28 cellular contexts compared by ENCODE assay signal in the genomic region with DNA sequence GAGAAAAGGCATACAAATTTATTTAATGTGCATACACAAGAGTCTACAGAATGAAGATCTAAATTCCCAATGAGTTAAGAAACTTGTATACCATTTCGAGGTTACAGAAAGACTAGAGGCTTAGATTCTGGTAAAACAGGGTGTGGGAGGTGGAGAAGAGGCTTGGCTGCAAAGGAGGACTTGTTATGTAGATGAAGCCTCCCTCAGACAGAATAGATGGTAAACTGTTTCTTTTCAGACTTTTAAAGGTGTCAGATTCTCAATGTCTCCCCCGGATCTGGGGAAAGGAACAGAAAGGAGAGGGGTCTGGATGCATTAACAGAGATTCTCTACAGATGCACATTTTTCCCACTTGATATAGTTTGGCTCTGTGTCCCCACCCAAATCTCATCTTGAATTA.
"Had no signal": no experiment of that assay in that cellular context is flagged by ENCODE, and none has a peak within 500 bp of the region (broad histone marks: within the 10 kb centered on the region; RNA-seq: fewer than 3 reads in every experiment).

No MANE protein-coding gene starts in this region.

- H3K4me3 ChIP-seq: colonic mucosa, esophagus muscularis mucosa, gastroesophageal sphincter, heart left ventricle, hepatocyte, mucosa of descending colon, neural progenitor cell, right lobe of liver, stomach, thyroid gland, vagina had no signal

- FAIRE-seq: endothelial cell of umbilical vein, kidney, small intestine had no signal

- H3K27me3 ChIP-seq: colonic mucosa, esophagus muscularis mucosa, foreskin keratinocyte, gastroesophageal sphincter, heart left ventricle, hepatocyte, neural progenitor cell, right lobe of liver, stomach, thyroid gland, vagina had no signal

- H3K4me3 Mint-ChIP-seq: dendritic cell treated with granulocyte-macrophage colony-stimulating factor and Interleukin-4, amounts not matched to agents 40 ng/mL and 50 ng/mL, for 4 days; mesothelial cell of epicardium; naive B cell; natural killer cell treated with Interleukin-12 subunit alpha and Interleukin-12 subunit beta and Interleukin-15 and Interleukin-18, amount 100 ng/mL, for 72 hours; neural progenitor cell; stimulated activated naive B cell treated with anti-CD40 and anti-IgM and Interleukin-4, amounts not matched to agents 10 μg/mL and 1 μg/mL and 100 μg/mL, for 72 hours had no signal

- H3K9me3 ChIP-seq: colonic mucosa, esophagus muscularis mucosa, gastroesophageal sphincter, heart left ventricle, mucosa of descending colon, right lobe of liver, stomach, thyroid gland, vagina had no signal

- H3K27ac ChIP-seq: colonic mucosa, foreskin keratinocyte, hepatocyte, neural progenitor cell, parathyroid adenoma, right lobe of liver, stomach, thyroid gland, vagina had no signal

- H3K27ac Mint-ChIP-seq: dendritic cell treated with granulocyte-macrophage colony-stimulating factor and Interleukin-4, amounts not matched to agents 40 ng/mL and 50 ng/mL, for 4 days; mesothelial cell of epicardium; naive B cell; natural killer cell treated with Interleukin-12 subunit alpha and Interleukin-12 subunit beta and Interleukin-15 and Interleukin-18, amount 100 ng/mL, for 72 hours; neural progenitor cell; progenitor cell of endocrine pancreas; stimulated activated naive B cell treated with anti-CD40 and anti-IgM and Interleukin-4, amounts not matched to agents 10 μg/mL and 1 μg/mL and 100 μg/mL, for 72 hours had no signal

- H3K79me2 ChIP-seq: hepatocyte, parathyroid adenoma had no signal

- DNase-seq: colonic mucosa; effector CD8-positive, alpha-beta T cell; foreskin keratinocyte; heart left ventricle; kidney; mesenchymal stem cell; mucosa of descending colon; naive B cell; right lobe of liver; small intestine; stimulated activated CD4-positive, alpha-beta T cell treated with anti-CD3 and anti-CD28 coated beads, Interleukin-15, amount 100 ng/mL, for 24 hours; stimulated activated CD4-positive, alpha-beta T cell treated with anti-CD3 and anti-CD28 coated beads, Interleukin-2, amount 100 ng/mL, for 48 hours; stimulated activated naive B cell treated with anti-CD40 and anti-IgM and Interleukin-4, amounts not matched to agents 10 μg/mL and 1 μg/mL and 100 μg/mL, for 72 hours; stomach; thyroid gland; trophoblast cell had no signal

- H3K4me1 Mint-ChIP-seq: naive B cell; stimulated activated naive B cell treated with anti-CD40 and anti-IgM and Interleukin-4, amounts not matched to agents 10 μg/mL and 1 μg/mL and 100 μg/mL, for 72 hours had no signal

- H2AFZ ChIP-seq: hepatocyte, neural progenitor cell, parathyroid adenoma had no signal

- H3K36me3 Mint-ChIP-seq: mesothelial cell of epicardium; naive B cell; natural killer cell treated with Interleukin-12 subunit alpha and Interleukin-12 subunit beta and Interleukin-15 and Interleukin-18, amount 100 ng/mL, for 72 hours; neural progenitor cell; stimulated activated naive B cell treated with anti-CD40 and anti-IgM and Interleukin-4, amounts not matched to agents 10 μg/mL and 1 μg/mL and 100 μg/mL, for 72 hours had no signal

- H3K27me3 Mint-ChIP-seq: dendritic cell treated with granulocyte-macrophage colony-stimulating factor and Interleukin-4, amounts not matched to agents 40 ng/mL and 50 ng/mL, for 4 days; naive B cell; natural killer cell treated with Interleukin-12 subunit alpha and Interleukin-12 subunit beta and Interleukin-15 and Interleukin-18, amount 100 ng/mL, for 72 hours; progenitor cell of endocrine pancreas; stimulated activated naive B cell treated with anti-CD40 and anti-IgM and Interleukin-4, amounts not matched to agents 10 μg/mL and 1 μg/mL and 100 μg/mL, for 72 hours had no signal

- H3K36me3 ChIP-seq: colonic mucosa, esophagus muscularis mucosa, gastroesophageal sphincter, heart left ventricle, neural progenitor cell, right lobe of liver, stomach, thyroid gland, vagina had no signal

- ATAC-seq: foreskin keratinocyte; left lobe of liver; mucosa of descending colon; natural killer cell treated with Interleukin-12 subunit alpha and Interleukin-12 subunit beta and Interleukin-15 and Interleukin-18, amount 100 ng/mL, for 72 hours; right lobe of liver; stimulated activated naive B cell treated with anti-CD40 and anti-IgM and Interleukin-4, amounts not matched to agents 10 μg/mL and 1 μg/mL and 100 μg/mL, for 72 hours had no signal

- H3K9ac ChIP-seq: neural progenitor cell, parathyroid adenoma had no signal

- H3K4me2 ChIP-seq: hepatocyte, neural progenitor cell had no signal

- H3K4me1 ChIP-seq: colonic mucosa, foreskin keratinocyte, neural progenitor cell, parathyroid adenoma, right lobe of liver, stomach, vagina had no signal
